28 cellular contexts compared by ENCODE assay signal in genomic region chr11:69272055-69272454, GRCh38. TPM values are rescaled to one million over a fixed set of nuclear protein-coding genes. Genes with fewer than 3 reads are reported as not detected.
DNase-seq lines count a peak whose midpoint lies in the region; ATAC-seq, FAIRE-seq and TF ChIP-seq lines count a peak whose summit lies in the region.
"Had no signal": no experiment of that assay in that cellular context is flagged by ENCODE, and none has a peak within 500 bp of the region (broad histone marks: within the 10 kb centered on the region; RNA-seq: fewer than 3 reads in every experiment).

No MANE protein-coding gene starts in this region.

- no peaks in the 10 kb centered on the region for H3K27me3 ChIP-seq in trophoblast cell (ENCODE audit: insufficient read depth, low read length)
- peaks cover 57% of the 10 kb centered on the region for H3K27me3 ChIP-seq in foreskin keratinocyte
- H3K27me3 ChIP-seq: BE2C, BLaER1 had no signal

- peaks cover 4% of the 10 kb centered on the region for H3K27me3 Mint-ChIP-seq in glutamatergic neuron (ENCODE audit: unreplicated experiment)
- H3K27me3 Mint-ChIP-seq: CD4-positive, CD25-positive, alpha-beta regulatory T cell had no signal

- no peak overlapping the region for H3K23ac ChIP-seq in trophoblast cell (ENCODE audit: low read length)

- H3K36me3 Mint-ChIP-seq in glutamatergic neuron (ENCODE audit: unreplicated experiment) = peaks cover 11% of the 10 kb centered on the region
- H3K36me3 Mint-ChIP-seq: CD14-positive monocyte; CD4-positive, alpha-beta memory T cell; CD4-positive, CD25-positive, alpha-beta regulatory T cell; CD8-positive, alpha-beta memory T cell had no signal

- TF ChIP-seq CTCF in glutamatergic neuron (IDR thresholded peaks at IDR 0.05; ENCODE audit: partially characterized antibody, unreplicated experiment) (no peak), foreskin keratinocyte (conservative IDR thresholded peaks at IDR 0.05) (no peak)

- no peak overlapping the region for H3K4me2 ChIP-seq in trophoblast cell (ENCODE audit: low read length)
- H3K4me2 ChIP-seq: BLaER1 had no signal

- DNase-seq in HTR-8/SVneo (ENCODE audit: insufficient read length, low spot score) = no peak
- DNase-seq in glutamatergic neuron = no peak
- no peak for DNase-seq in trophoblast cell
- DNase-seq in urothelium cell line (ENCODE audit: low spot score) = no peak
- no peak for DNase-seq in posterior cingulate gyrus
- DNase-seq in foreskin keratinocyte = no peak
- DNase-seq in stimulated activated CD4-positive, alpha-beta T cell treated with anti-CD3 and anti-CD28 coated beads, Interleukin-15, amount 100 ng/mL, for 24 hours = no peak
- DNase-seq in occipital lobe (lab: John Stamatoyannopoulos, UW) = no peak
- DNase-seq: 8988T; ACHN; BE2C; C1 segment of cervical spinal cord; CD4-positive, alpha-beta memory T cell; CD4-positive, CD25-positive, alpha-beta regulatory T cell; CD8-positive, alpha-beta memory T cell; COR-L47; DMS 273 treated with DMSO at 0.1 percent for 48 hours; DMS153; DMS53; DMS79; DND-41; EL; GDM1 had no signal

- H2BK5ac ChIP-seq in trophoblast cell (ENCODE audit: low read depth, low read length, poor library complexity) = no peak overlapping the region

- peaks cover 10% of the 10 kb centered on the region for H3K9me3 Mint-ChIP-seq in glutamatergic neuron (ENCODE audit: unreplicated experiment)
- H3K9me3 Mint-ChIP-seq: CD8-positive, alpha-beta memory T cell had no signal

- H3K4me1 Mint-ChIP-seq in glutamatergic neuron (ENCODE audit: low read depth, unreplicated experiment) = peaks cover 11% of the 10 kb centered on the region
- H3K4me1 Mint-ChIP-seq: CD14-positive monocyte; CD4-positive, CD25-positive, alpha-beta regulatory T cell; CD8-positive, alpha-beta memory T cell had no signal

- peak overlapping the region; percentile 57 for H3K27ac Mint-ChIP-seq in glutamatergic neuron (ENCODE audit: unreplicated experiment)
- H3K27ac Mint-ChIP-seq: CD14-positive monocyte; CD4-positive, CD25-positive, alpha-beta regulatory T cell; CD8-positive, alpha-beta memory T cell had no signal

- H4K8ac ChIP-seq in trophoblast cell (ENCODE audit: low read depth, low read length) = no peak overlapping the region

- H2AFZ ChIP-seq in trophoblast cell (ENCODE audit: insufficient read depth, low read length, poor library complexity) = no peak overlapping the region

- no peaks in the 10 kb centered on the region for H3K79me1 ChIP-seq in trophoblast cell (ENCODE audit: low read length)

- H4K12ac ChIP-seq in trophoblast cell (ENCODE audit: low read depth, low read length) = no peak overlapping the region

- no peak overlapping the region for H2BK12ac ChIP-seq in trophoblast cell (ENCODE audit: low read length)

- H3K27ac ChIP-seq in trophoblast cell (ENCODE audit: low read depth, low read length) (no peak overlapping the region), foreskin keratinocyte (no peak overlapping the region)
- H3K27ac ChIP-seq: BLaER1 had no signal

- H3K18ac ChIP-seq in trophoblast cell (ENCODE audit: low read length) = no peak overlapping the region

- no peak overlapping the region for H3K4ac ChIP-seq in trophoblast cell (ENCODE audit: low read depth, low read length)

- H3K9ac ChIP-seq in trophoblast cell (ENCODE audit: low read length) = peak overlapping the region; percentile 40
- H3K9ac ChIP-seq: BLaER1 had no signal

- no peaks in the 10 kb centered on the region for H3K79me2 ChIP-seq in trophoblast cell (ENCODE audit: control insufficient read depth, insufficient read depth, low read length, poor library complexity)

- 100% methylated on average over 2 of the region's 3 CpGs for WGBS in trophoblast cell (ENCODE audit: extremely low coverage, insufficient coverage, insufficient read length)

- no peaks in the 10 kb centered on the region for H3K36me3 ChIP-seq in trophoblast cell (ENCODE audit: control insufficient read depth in 1 of 2, insufficient read depth in 2 of 2, low read length in 2 of 2)
- H3K36me3 ChIP-seq: BE2C, BLaER1 had no signal

- FAIRE-seq in HTR-8/SVneo (lab: Jason Lieb, UNC) = peak; percentile 67
- FAIRE-seq in urothelium cell line (lab: Jason Lieb, UNC) = peak; percentile 90
- FAIRE-seq: A204.1, GM12878, GM12892 had no signal

- intact Hi-C loops in posterior cingulate gyrus (cut with DNase I) = no loop called here

- H3K4me3 ChIP-seq in trophoblast cell (ENCODE audit: low read depth, low read length) = no peak overlapping the region
- H3K4me3 ChIP-seq: BLaER1, GM12878 had no signal

- ATAC-seq in foreskin keratinocyte = no peak

- H3K4me1 ChIP-seq in trophoblast cell (ENCODE audit: control insufficient read depth in 1 of 2, insufficient read depth in 2 of 2, low read length in 2 of 2) (no peaks in the 10 kb centered on the region), foreskin keratinocyte (no peaks in the 10 kb centered on the region)
- H3K4me1 ChIP-seq: BE2C had no signal

- peak overlapping the region; percentile 1 for H3K4me3 Mint-ChIP-seq in glutamatergic neuron (ENCODE audit: unreplicated experiment)
- H3K4me3 Mint-ChIP-seq: CD14-positive monocyte; CD4-positive, alpha-beta memory T cell; CD4-positive, CD25-positive, alpha-beta regulatory T cell; CD8-positive, alpha-beta memory T cell had no signal

- no peak overlapping the region for H2AK5ac ChIP-seq in trophoblast cell (ENCODE audit: low read length)

- H3K9me3 ChIP-seq in trophoblast cell (ENCODE audit: insufficient read depth, low read depth, low read length) = peaks cover 4% of the 10 kb centered on the region
- H3K9me3 ChIP-seq: BE2C, BLaER1 had no signal

- no peak overlapping the region for H4K91ac ChIP-seq in trophoblast cell (ENCODE audit: low read depth, low read length)

- no peak overlapping the region for H2BK120ac ChIP-seq in trophoblast cell (ENCODE audit: insufficient read depth, low read length, poor library complexity)

- H3K14ac ChIP-seq in trophoblast cell (ENCODE audit: low read length) = no peak overlapping the region

RNA-seq across cellular contexts. Expression of gene MYEOV, which starts 21.9 kb away (rescaled TPM):
- not detected for total RNA-seq in glutamatergic neuron (ENCODE audit: unreplicated experiment)
- polyA plus RNA-seq in trophoblast cell (2013) = 0.05 and 0.11 TPM in 2 replicates
- 3.0 and 5.4 TPM in 2 replicates for total RNA-seq in foreskin keratinocyte
- polyA plus RNA-seq in foreskin keratinocyte = 2.1 and 4.4 TPM in 2 replicates
- total RNA-seq in occipital lobe = not detected
- total RNA-seq: CD4-positive, alpha-beta memory T cell had no signal
- polyA plus RNA-seq: CD14-positive monocyte; CD4-positive, alpha-beta memory T cell; CD4-positive, CD25-positive, alpha-beta regulatory T cell; CD8-positive, alpha-beta memory T cell had no signal
